Comparison of ENCODE assay signal across 19 cellular contexts in the genomic region with DNA sequence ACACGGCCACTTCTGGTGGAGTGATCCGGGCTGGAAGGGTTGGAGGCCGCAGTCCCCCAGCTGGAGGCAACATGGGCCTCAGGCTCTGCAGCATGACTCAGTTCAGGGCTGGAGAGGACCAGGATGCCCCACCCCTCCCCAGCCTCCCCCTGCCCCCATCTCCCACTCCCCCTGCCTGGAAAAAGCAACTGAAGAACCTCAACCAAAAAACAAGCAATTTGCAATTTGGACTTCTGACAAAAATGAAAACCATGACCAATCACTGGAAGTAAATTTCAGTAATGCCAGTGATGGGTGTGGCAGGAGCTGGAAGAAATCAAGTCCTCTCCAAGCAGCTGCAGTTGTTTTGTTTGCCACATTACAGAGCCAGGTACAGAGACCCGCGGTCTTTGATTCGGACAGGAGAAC. TPM values are rescaled to one million over a fixed set of nuclear protein-coding genes. Genes with fewer than 3 reads are reported as not detected.
DNase-seq lines count a peak whose midpoint lies in the region; ATAC-seq, FAIRE-seq and TF ChIP-seq lines count a peak whose summit lies in the region.
"Had no signal": no experiment of that assay in that cellular context is flagged by ENCODE, and none has a peak within 500 bp of the region (broad histone marks: within the 10 kb centered on the region; RNA-seq: fewer than 3 reads in every experiment).

No MANE protein-coding gene starts in this region.

- DNase-seq in GM04503 (ENCODE audit: low read depth) (peak; percentile 70), SJCRH30 (peak; percentile 56 to 57), foreskin fibroblast (peak; percentile 20 to 60), type B pancreatic cell (ENCODE audit: extremely low spot score, unreplicated experiment) (no peak), RCC 7860 (ENCODE audit: low spot score) (no peak)
- DNase-seq: activated gamma-delta T cell, DMS79, dorsolateral prefrontal cortex, left colon, RPMI8226, stomach had no signal

- H3K27me3 Mint-ChIP-seq in type B pancreatic cell: no peaks in the 10 kb centered on the region

- no peaks in the 10 kb centered on the region for H3K9me3 Mint-ChIP-seq in type B pancreatic cell
- H3K9me3 Mint-ChIP-seq: GM23338; T-helper 1 cell treated with Interleukin-12 subunit alpha and Interleukin-12 subunit beta and Interleukin-4 antibody, amounts not matched to agents 30 μg/mL and 1 μg/mL, for 36 hours had no signal

- TF ChIP-seq CTCF in foreskin fibroblast (IDR thresholded peaks at IDR 0.05; ENCODE audit: low read depth, low read length) (no peak), type B pancreatic cell (conservative IDR thresholded peaks at IDR 0.05) (no peak)

- peak overlapping the region; percentile 64 for H3K27ac ChIP-seq in SJCRH30
- H3K27ac ChIP-seq: ascending aorta, dorsolateral prefrontal cortex, psoas muscle, stomach had no signal

- peaks cover 4% of the 10 kb centered on the region; the same call in 1 of the 2 replicates for H3K36me3 ChIP-seq in SJCRH30

- ATAC-seq in HG03565 (IDR thresholded peaks at IDR 0.05; ENCODE audit: unreplicated experiment) (no peak), HG03442 (IDR thresholded peaks at IDR 0.05; ENCODE audit: unreplicated experiment) (no peak)
- ATAC-seq: activated CD4-positive, CD25-positive, alpha-beta regulatory T cell treated with anti-CD3 and anti-CD28 coated beads, Interleukin-2, amount 50 U/mL, for 24 hours; esophagus mucosa; GM23338; left colon; psoas muscle had no signal

- H3K27me3 ChIP-seq in SJCRH30: no peaks in the 10 kb centered on the region
- H3K27me3 ChIP-seq: ascending aorta, dorsolateral prefrontal cortex, stomach had no signal

- H3K4me1 Mint-ChIP-seq in type B pancreatic cell (ENCODE audit: unreplicated experiment): peaks cover 4% of the 10 kb centered on the region
- H3K4me1 Mint-ChIP-seq: GM23338 had no signal

- no peak overlapping the region for H3K4me3 Mint-ChIP-seq in type B pancreatic cell
- H3K4me3 Mint-ChIP-seq: GM23338; T-helper 1 cell treated with Interleukin-12 subunit alpha and Interleukin-12 subunit beta and Interleukin-4 antibody, amounts not matched to agents 30 μg/mL and 1 μg/mL, for 36 hours had no signal

- H3K4me1 ChIP-seq in SJCRH30: peaks cover 14% of the 10 kb centered on the region
- H3K4me1 ChIP-seq: psoas muscle had no signal

- H3K27ac Mint-ChIP-seq in type B pancreatic cell: peak overlapping the region; percentile 89
- H3K27ac Mint-ChIP-seq: GM23338; T-helper 1 cell treated with Interleukin-12 subunit alpha and Interleukin-12 subunit beta and Interleukin-4 antibody, amounts not matched to agents 30 μg/mL and 1 μg/mL, for 36 hours had no signal

- H3K9me3 ChIP-seq in SJCRH30 (replicated peaks): no peaks in the 10 kb centered on the region
- H3K9me3 ChIP-seq: ascending aorta, psoas muscle, stomach had no signal

- H3K36me3 Mint-ChIP-seq in type B pancreatic cell: peaks cover 3% of the 10 kb centered on the region

- no peak overlapping the region for H3K4me3 ChIP-seq in SJCRH30
- H3K4me3 ChIP-seq in foreskin fibroblast (ENCODE audit: low read depth in 1 of 2, low read length in 2 of 2): no peak overlapping the region
- H3K4me3 ChIP-seq: ascending aorta, dorsolateral prefrontal cortex, GM23338, psoas muscle, stomach had no signal

- FAIRE-seq in RCC 7860 (lab: Jason Lieb, UNC): no peak

RNA-seq across cellular contexts. Expression of a gene that starts 6.6 kb away (rescaled TPM):
- 4.4 and 5.2 TPM in 2 replicates for total RNA-seq in SJCRH30 (2014; rRNA removed; shearing (Covaris generic))
- 11.9 and 16.6 TPM in 2 replicates for total RNA-seq in type B pancreatic cell (ENCODE audit: low replicate concordance)

RNA-seq across cellular contexts. Expression of a gene that starts 11.6 kb away (rescaled TPM):
- 16.2 and 18.7 TPM in 2 replicates for total RNA-seq in SJCRH30 (2014; rRNA removed; shearing (Covaris generic))
- 17.0 and 17.8 TPM in 2 replicates for total RNA-seq in type B pancreatic cell (ENCODE audit: low replicate concordance)

RNA-seq across cellular contexts. Expression of a gene that starts 16.0 kb away (rescaled TPM):
- 123 and 142 TPM in 2 replicates for total RNA-seq in SJCRH30 (2014; rRNA removed; shearing (Covaris generic))
- 67.0 and 70.9 TPM in 2 replicates for total RNA-seq in type B pancreatic cell (ENCODE audit: low replicate concordance)

RNA-seq across cellular contexts. Expression of a gene that starts 16.3 kb away (rescaled TPM):
- 21.8 and 26.6 TPM in 2 replicates for total RNA-seq in SJCRH30 (2014; rRNA removed; shearing (Covaris generic))
- 49.7 and 64.4 TPM in 2 replicates for total RNA-seq in type B pancreatic cell (ENCODE audit: low replicate concordance)

Comparison
In these comparisons a context has a peak if more than half of its experiments do, and no peak if none do; other contexts are left out.
1. DNase-seq: peak in GM04503 (single experiment), SJCRH30 (2 of 2) and foreskin fibroblast (2 of 2); none in type B pancreatic cell (single experiment) and RCC 7860 (single experiment).